9 cellular contexts compared by ENCODE assay signal in the genomic region with DNA sequence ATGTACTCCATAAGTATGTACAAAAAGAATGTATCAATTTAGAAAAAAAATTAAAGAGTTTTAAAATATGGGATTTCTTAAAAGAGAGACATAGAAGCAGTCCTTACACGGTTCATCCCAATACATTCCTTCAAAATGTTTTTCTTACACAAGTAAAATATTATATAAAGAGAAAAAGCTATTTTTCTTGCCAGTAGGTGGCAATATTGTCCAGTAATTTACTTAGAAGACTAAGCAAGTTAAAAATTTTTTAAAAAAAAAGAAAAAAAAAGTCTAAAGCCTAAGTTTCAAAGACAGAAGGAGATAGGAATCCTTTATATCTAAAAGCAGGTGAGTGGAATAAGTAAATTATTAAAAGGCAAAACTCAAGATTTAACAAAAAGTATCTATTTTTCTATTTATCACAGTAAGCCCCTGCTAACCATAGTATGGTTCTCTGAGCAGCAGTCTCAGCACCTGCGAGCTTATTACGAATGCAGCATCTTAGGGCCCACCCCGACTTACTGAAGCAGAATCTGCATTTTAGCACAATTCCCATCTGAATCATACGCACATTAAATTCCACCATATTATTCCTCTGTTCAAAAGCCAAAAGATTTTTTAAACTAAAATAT.
DNase-seq lines count a peak whose midpoint lies in the region; ATAC-seq and TF ChIP-seq lines count a peak whose summit lies in the region.
"Had no signal": no experiment of that assay in that cellular context is flagged by ENCODE, and none has a peak within 500 bp of the region (broad histone marks: within the 10 kb centered on the region; RNA-seq: fewer than 3 reads in every experiment).

No MANE protein-coding gene starts in this region.

- H3K27me3 Mint-ChIP-seq in endothelial cell (ENCODE audit: unreplicated experiment), result no peaks in the 10 kb centered on the region

- H3K27ac Mint-ChIP-seq in endothelial cell (ENCODE audit: unreplicated experiment), result no peak overlapping the region
- H3K27ac Mint-ChIP-seq: activated naive CD4-positive, alpha-beta T cell treated with anti-CD3 and anti-CD28 coated beads, Interleukin-2, amount 50 U/mL, for 24 hours had no signal

- no peak for DNase-seq in right atrium auricular region (ENCODE audit: low spot score)
- DNase-seq in Right ventricle myocardium inferior (ENCODE audit: missing footprints), result no peak
- DNase-seq in NCI-H526 (lab: John Stamatoyannopoulos, UW), result peak; percentile 45 to 83
- DNase-seq in endothelial cell (ENCODE audit: low spot score), result no peak
- peak; percentile 76 for DNase-seq in renal cortical epithelial cell (ENCODE audit: low read depth)
- DNase-seq in brain microvascular endothelial cell, result no peak

- peak; percentile 39 to 70 for TF ChIP-seq CTCF in right atrium auricular region (IDR thresholded peaks at IDR 0.05)
- peak; percentile 84 for TF ChIP-seq CTCF in endothelial cell (IDR thresholded peaks at IDR 0.05; ENCODE audit: unreplicated experiment)
- TF ChIP-seq CTCF in brain microvascular endothelial cell (IDR thresholded peaks at IDR 0.05; ENCODE audit: low read depth, low read length, missing control alignments), result no peak

- in situ Hi-C loops in brain microvascular endothelial cell (cut with HindIII; ENCODE audit: low pct_ligation_motif_present, low sequenced_read_pairs), result loop anchor here (25.0 kb wide), 1 partner anchor 406 kb away; the partner anchor contains the start of gene CREB3L2

- ATAC-seq in Right ventricle myocardium inferior (no peak), HG03039 (IDR thresholded peaks at IDR 0.05; ENCODE audit: unreplicated experiment) (no peak), HG03342 (IDR thresholded peaks at IDR 0.05; ENCODE audit: unreplicated experiment) (no peak)

- H3K9me3 Mint-ChIP-seq in endothelial cell (ENCODE audit: unreplicated experiment), result no peaks in the 10 kb centered on the region
- H3K9me3 Mint-ChIP-seq: activated naive CD4-positive, alpha-beta T cell treated with anti-CD3 and anti-CD28 coated beads, Interleukin-2, amount 50 U/mL, for 24 hours had no signal

- H3K4me3 Mint-ChIP-seq in endothelial cell (ENCODE audit: unreplicated experiment), result no peak overlapping the region
- H3K4me3 Mint-ChIP-seq: activated naive CD4-positive, alpha-beta T cell treated with anti-CD3 and anti-CD28 coated beads, Interleukin-2, amount 50 U/mL, for 24 hours had no signal

- H3K27ac ChIP-seq in right atrium auricular region (no peak overlapping the region), brain microvascular endothelial cell (no peak overlapping the region)

- H3K9me3 ChIP-seq in right atrium auricular region, result no peaks in the 10 kb centered on the region

- H3K36me3 ChIP-seq in right atrium auricular region (no peaks in the 10 kb centered on the region), brain microvascular endothelial cell (replicated peaks) (no peaks in the 10 kb centered on the region)

- H3K4me1 Mint-ChIP-seq in endothelial cell (ENCODE audit: unreplicated experiment), result no peaks in the 10 kb centered on the region
- H3K4me1 Mint-ChIP-seq: activated naive CD4-positive, alpha-beta T cell treated with anti-CD3 and anti-CD28 coated beads, Interleukin-2, amount 50 U/mL, for 24 hours had no signal

- intact Hi-C loops in Right ventricle myocardium inferior (cut with DNase I), result loop anchor here (5.0 kb wide), 1 partner anchor 1131 kb away; no protein-coding TSS in a partner anchor

- H3K4me3 ChIP-seq in right atrium auricular region (no peak overlapping the region), brain microvascular endothelial cell (ENCODE audit: low read depth, low read length) (no peak overlapping the region)

- H3K27me3 ChIP-seq in right atrium auricular region (no peaks in the 10 kb centered on the region), brain microvascular endothelial cell (replicated peaks) (no peaks in the 10 kb centered on the region)

- no peaks in the 10 kb centered on the region for H3K36me3 Mint-ChIP-seq in endothelial cell (ENCODE audit: low read depth, unreplicated experiment)
- H3K36me3 Mint-ChIP-seq: activated naive CD4-positive, alpha-beta T cell treated with anti-CD3 and anti-CD28 coated beads, Interleukin-2, amount 50 U/mL, for 24 hours had no signal

- H3K4me1 ChIP-seq in right atrium auricular region, result no peaks in the 10 kb centered on the region

Comparison
In these comparisons a context has a peak if more than half of its experiments do, and no peak if none do; other contexts are left out.
1. DNase-seq: peak in NCI-H526 (2 of 2) and renal cortical epithelial cell (single experiment); none in right atrium auricular region (single experiment), Right ventricle myocardium inferior (single experiment), endothelial cell (single experiment) and brain microvascular endothelial cell (single experiment).